Comparison of ENCODE assay signal across 8 cellular contexts in the genomic region with DNA sequence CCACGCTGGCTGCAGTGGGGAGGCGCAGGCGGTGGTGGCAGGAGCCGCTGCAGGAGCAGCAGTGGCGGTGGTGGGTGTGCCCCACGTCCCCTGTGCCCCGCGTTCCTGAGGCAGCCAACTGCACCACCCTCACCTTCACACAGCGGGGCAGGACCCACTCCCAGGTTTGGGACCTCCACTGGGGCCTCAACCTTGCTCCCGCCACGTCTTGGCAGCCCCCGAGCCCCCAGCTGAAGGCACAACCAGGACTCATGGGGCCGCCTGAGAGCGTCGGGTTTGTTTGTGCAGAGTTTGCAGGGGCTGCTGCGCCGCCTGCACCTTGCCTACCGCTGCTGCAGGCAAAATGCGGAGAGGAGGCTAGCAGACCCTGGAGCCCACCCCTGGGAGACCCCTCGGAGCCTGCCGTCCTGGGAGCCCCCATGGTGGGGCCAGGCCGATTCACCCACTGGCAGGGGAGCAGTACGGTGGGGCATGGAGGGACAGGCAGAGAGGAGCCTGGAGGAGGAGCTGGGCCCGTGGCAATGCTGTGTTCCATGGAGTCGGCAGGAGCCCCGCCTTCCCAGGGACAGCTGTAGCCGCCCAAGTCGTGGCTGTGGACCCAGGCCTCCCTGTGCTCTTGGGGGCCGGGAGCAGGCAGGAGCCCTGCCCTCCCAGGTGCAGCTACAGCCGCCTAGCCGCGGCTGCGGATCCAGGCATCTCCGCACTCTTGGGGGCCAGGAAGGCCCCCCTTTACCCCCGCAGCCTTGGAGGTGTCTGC. TPM values are rescaled to one million over a fixed set of nuclear protein-coding genes. Genes with fewer than 3 reads are reported as not detected.
A peak's percentile ranks its signal among the peaks of the same experiment; 100 is the strongest.
DNase-seq lines count a peak whose midpoint lies in the region; ATAC-seq, FAIRE-seq and TF ChIP-seq lines count a peak whose summit lies in the region.

No MANE protein-coding gene starts in this region.

- no peaks in the 10 kb centered on the region for H3K36me3 Mint-ChIP-seq in naive thymus-derived CD4-positive, alpha-beta T cell

- H2BK120ac ChIP-seq in H1 (replicated peaks; ENCODE audit: low read depth, low read length): no peak overlapping the region

- no peak overlapping the region for H2BK15ac ChIP-seq in H1 (ENCODE audit: low read length)

- no peak overlapping the region for H3K23ac ChIP-seq in H1 (ENCODE audit: insufficient read length)

- H2BK12ac ChIP-seq in H1 (ENCODE audit: low read depth, low read length): no peak overlapping the region

- H4K8ac ChIP-seq in H1 (ENCODE audit: extremely low read depth, insufficient read depth, low read length): peak overlapping the region; percentile 41; the same call in 1 of the 2 replicates

- CTCF ChIA-PET in H1 (lab: Charles Lee; ENCODE audit: partially characterized antibody): interaction anchor here (0.5 to 9.5 kb wide), 15 partner anchors 14 to 1478 kb away, joined by 3 to 179 read pairs (median 5); a partner anchor contains a TSS
- CTCF ChIA-PET in naive thymus-derived CD4-positive, alpha-beta T cell (lab: Charles Lee): interaction anchor here (5.0 kb wide), 1 partner anchor 186 kb away, joined by 117 read pairs; no protein-coding TSS in a partner anchor

- no peaks in the 10 kb centered on the region for H3K79me2 ChIP-seq in H1 (ENCODE audit: control insufficient read depth in 1 of 2, insufficient read depth in 2 of 2, low read length in 2 of 2)

- no peak overlapping the region for H2BK20ac ChIP-seq in H1 (ENCODE audit: low read length)

- H3K9ac ChIP-seq in H1 (replicated peaks in 1 of 4; ENCODE audit: extremely low read depth in 1 of 4, low read depth in 3 of 4, low read length in 3 of 4): no peak overlapping the region; a peak in 3 of 7 replicates

- TF ChIP-seq POLR2A in H1 (IDR thresholded peaks at IDR 0.05; ENCODE audit: control extremely low read depth in 1 of 2, low read depth in 2 of 2, low read length in 2 of 2): no peak

- H3K4me1 Mint-ChIP-seq in naive thymus-derived CD4-positive, alpha-beta T cell: peaks cover 0 to 18% (median 3%) of the 10 kb centered on the region in 7 donors

- H3K18ac ChIP-seq in H1 (ENCODE audit: extremely low read depth, low read length): peak overlapping the region; percentile 34

- ATAC-seq in naive thymus-derived CD4-positive, alpha-beta T cell: peak; percentile 58
- no peak for ATAC-seq in GM18867 (IDR thresholded peaks at IDR 0.05; ENCODE audit: unreplicated experiment)
- no peak for ATAC-seq in HG03521 (IDR thresholded peaks at IDR 0.05; ENCODE audit: unreplicated experiment)

- no peaks in the 10 kb centered on the region for H4K20me1 ChIP-seq in H1 (replicated peaks in 1 of 2; ENCODE audit: control insufficient read depth in 1 of 2, insufficient read depth in 2 of 2, low read length in 2 of 2)

- peak; percentile 11 to 33; a peak in 2 of 4 replicates for TF ChIP-seq RAD21 in H1 (IDR thresholded peaks at IDR 0.05 in 1 of 2, conservative IDR thresholded peaks at IDR 0.05 in 1 of 2; ENCODE audit: low read depth in 2 of 2, low read length in 2 of 2)

- no peaks in the 10 kb centered on the region for H3K9me3 ChIP-seq in H1 (ENCODE audit: insufficient read depth in 2 of 2, low read depth in 1 of 2, low read length in 1 of 2)
- H3K9me3 ChIP-seq in naive thymus-derived CD4-positive, alpha-beta T cell (ENCODE audit: control insufficient read depth in 2 of 3, low read length in 3 of 3): no peaks in the 10 kb centered on the region

- H3K27ac Mint-ChIP-seq in naive thymus-derived CD4-positive, alpha-beta T cell: no peak overlapping the region

- peaks cover 8% of the 10 kb centered on the region; the same call in 1 of the 2 replicates for H3K23me2 ChIP-seq in H1 (ENCODE audit: low read depth, low read length)

- intact Hi-C loops in naive thymus-derived CD4-positive, alpha-beta T cell (cut with micrococcal nuclease): loop anchor here in 1 of 2 donors (1.0 to 10.0 kb wide), 3 partner anchors 15 to 794 kb away; a partner anchor contains a TSS

- peaks cover 0 to 9% (median 5%) of the 10 kb centered on the region in 4 experiments; a peak in 4 of 7 replicates for H3K27me3 ChIP-seq in H1 (replicated peaks in 1 of 4; ENCODE audit: control insufficient read depth in 3 of 4, extremely low read depth in 1 of 4, insufficient read depth in 3 of 4, low read length in 3 of 4)
- H3K27me3 ChIP-seq in naive thymus-derived CD4-positive, alpha-beta T cell (ENCODE audit: control insufficient read depth in 2 of 2, insufficient read depth in 2 of 2, low read length in 2 of 2): no peaks in the 10 kb centered on the region

- no peaks in the 10 kb centered on the region for H3K79me1 ChIP-seq in H1 (ENCODE audit: low read depth, low read length)

- H3K4ac ChIP-seq in H1 (replicated peaks; ENCODE audit: insufficient read length, low read depth, low read length): no peak overlapping the region

- H3K4me3 ChIP-seq in GM08714 (ENCODE audit: low read length): peak overlapping the region; percentile 0; the same call in 1 of the 2 replicates
- H3K4me3 ChIP-seq in H1 (ENCODE audit: extremely low read depth in 1 of 4, insufficient read depth in 2 of 4, low read depth in 3 of 4, low read length in 4 of 4): peak overlapping the region; percentile 56 to 73 (median 63)
- H3K4me3 ChIP-seq in naive thymus-derived CD4-positive, alpha-beta T cell (ENCODE audit: low read length): peak overlapping the region; percentile 46

- H3K56ac ChIP-seq in H1 (replicated peaks; ENCODE audit: insufficient read length, low read depth, low read length): no peak overlapping the region

- peak overlapping the region; percentile 52 for H4K5ac ChIP-seq in H1 (ENCODE audit: insufficient read length, low read depth, low read length)

- no peak overlapping the region for H3K14ac ChIP-seq in H1 (ENCODE audit: insufficient read length)

- peak overlapping the region; percentile 42 to 79 (median 73) for H3K4me3 Mint-ChIP-seq in naive thymus-derived CD4-positive, alpha-beta T cell

- peaks cover 22 to 50% (median 25%) of the 10 kb centered on the region in 5 donors for H3K27me3 Mint-ChIP-seq in naive thymus-derived CD4-positive, alpha-beta T cell

- TF ChIP-seq CTCF in H1 (IDR thresholded peaks at IDR 0.05; ENCODE audit: control extremely low read depth in 1 of 3, insufficient read depth in 1 of 3, low read depth in 1 of 3, low read length in 3 of 3) (peak in 2 of 3 experiments; percentile 18 to 28; a peak in 2 of 4 replicates), GM20000 (IDR thresholded peaks at IDR 0.05; ENCODE audit: extremely low read depth, missing control alignments) (no peak)

- peak overlapping the region; percentile 89 to 90 for H3K4me2 ChIP-seq in H1 (ENCODE audit: insufficient read depth in 1 of 2, low read depth in 2 of 2, low read length in 2 of 2)

- H4K91ac ChIP-seq in H1 (replicated peaks; ENCODE audit: insufficient read length, low read length): no peak overlapping the region

- H2AFZ ChIP-seq in H1 (ENCODE audit: low read length): peak overlapping the region; percentile 83

- peak; percentile 55 for DNase-seq in NCI-H69 (lab: John Stamatoyannopoulos, UW)
- DNase-seq in H1 (ENCODE audit: low read depth in 1 of 2, low spot score in 2 of 2): peak in 1 of 2 experiments; percentile 73
- peak in 6 of 9 donors; percentile 10 to 40 (median 24) for DNase-seq in naive thymus-derived CD4-positive, alpha-beta T cell
- no peak for DNase-seq in GM20000 (ENCODE audit: low spot score)
- DNase-seq in amniotic stem cell (lab: John Stamatoyannopoulos, UW): no peak

- no peak for TF ChIP-seq EP300 in H1 (IDR thresholded peaks at IDR 0.05; ENCODE audit: borderline replicate concordance in 1 of 2, low read depth in 2 of 2, low read length in 2 of 2)

- H3K9me3 Mint-ChIP-seq in naive thymus-derived CD4-positive, alpha-beta T cell: no peaks in the 10 kb centered on the region

- H2AK5ac ChIP-seq in H1 (ENCODE audit: low read depth, low read length): no peak overlapping the region

- H3K4me1 ChIP-seq in H1 (replicated peaks in 1 of 4; ENCODE audit: control insufficient read depth in 3 of 4, insufficient read depth in 4 of 4, low read length in 3 of 4): peaks cover 0 to 8% (median under 1%) of the 10 kb centered on the region in 4 experiments; a peak in 4 of 7 replicates
- no peaks in the 10 kb centered on the region for H3K4me1 ChIP-seq in naive thymus-derived CD4-positive, alpha-beta T cell (ENCODE audit: control insufficient read depth in 2 of 2, insufficient read depth in 2 of 2, low read length in 2 of 2)

- no peaks in the 10 kb centered on the region for H3K36me3 ChIP-seq in H1 (ENCODE audit: control insufficient read depth in 2 of 4, insufficient read depth in 4 of 4, low read length in 3 of 4)
- no peaks in the 10 kb centered on the region for H3K36me3 ChIP-seq in naive thymus-derived CD4-positive, alpha-beta T cell (ENCODE audit: control insufficient read depth in 2 of 3, insufficient read depth in 3 of 3, low read length in 3 of 3)

- FAIRE-seq in H1 (lab: Jason Lieb, UNC): no peak

- POLR2A ChIA-PET in H1 (lab: Charles Lee; ENCODE audit: partially characterized antibody): no interaction called here
- POLR2A ChIA-PET in naive thymus-derived CD4-positive, alpha-beta T cell (lab: Charles Lee): interaction anchor here (0.6 kb wide), 1 partner anchor 606 kb away, joined by 3 read pairs; no protein-coding TSS in a partner anchor

- WGBS in H1 (ENCODE audit: extremely low coverage in 1 of 2, insufficient coverage in 1 of 2, insufficient read length in 1 of 2, insufficient replicate concordance in 2 of 2, low coverage in 1 of 2, low lambda C conversion rate in 2 of 2, missing lambda C conversion rate in 1 of 2), 2 experiments: 9% methylated on average over 24 of the region's 35 CpGs; no CpG with 5 or more reads in 1 of the 2 experiments

- no peak overlapping the region for H2BK5ac ChIP-seq in H1 (ENCODE audit: low read depth, low read length)

- no peak overlapping the region for H3K27ac ChIP-seq in H1 (ENCODE audit: low read depth, low read length)
- no peak overlapping the region for H3K27ac ChIP-seq in naive thymus-derived CD4-positive, alpha-beta T cell (ENCODE audit: low read depth, low read length)

TF ChIP-seq in H1, 55 proteins besides CTCF, POLR2A, EP300 and RAD21 (continues in another document):
- TF ChIP-seq JUND (IDR thresholded peaks at IDR 0.05; ENCODE audit: low read length): no peak
- TF ChIP-seq SUZ12 (IDR thresholded peaks at IDR 0.05; ENCODE audit: low read length): 0 out of 2 replicates have a peak, but pooled peaks have one; percentile 8
- no peak for TF ChIP-seq CTBP2 (IDR thresholded peaks at IDR 0.05; ENCODE audit: borderline replicate concordance, insufficient read depth, insufficient read length, low read length)

RNA-seq across cellular contexts. Expression of a gene that starts 14.7 kb away (rescaled TPM):
- total RNA-seq in H1 (2021; fragmentation: NEBNext Ultra II Directional; extraction: Animal tissue kit (Norgen Biotek cat#: 25700)): 1.6 and 2.9 TPM in 2 replicates
- polyA plus RNA-seq in H1 (2011; rRNA removed): 1.2 and 1.9 TPM in 2 replicates
- polyA plus RNA-seq in H1 (2011; cell fraction: cytosol; rRNA removed): 2.0 TPM
- 7.0 TPM for polyA plus RNA-seq in H1 (2011; cell fraction: nucleus; rRNA removed)
- polyA plus RNA-seq in H1 (2012, experiment 1 of 2): 0.76 to 2.3 TPM (median 2.0 TPM) in 4 replicates
- 0.07 TPM for polyA plus RNA-seq in H1 (2012, experiment 2 of 2)
- 0.47 TPM for polyA plus RNA-seq in H1 (2013, experiment 1 of 2)
- 0.44 TPM for polyA plus RNA-seq in H1 (2013, experiment 2 of 2)
- 0.91 and 1.1 TPM in 2 replicates for polyA minus RNA-seq in H1 (2011; rRNA and poly(A)+ RNA removed)
- 2.2 TPM for polyA minus RNA-seq in H1 (2011; cell fraction: cytosol; rRNA and poly(A)+ RNA removed)
- 6.6 TPM for polyA minus RNA-seq in H1 (2011; cell fraction: nucleus; rRNA and poly(A)+ RNA removed)
- 1 to 10 TPM in 3 of 5 experiments, under 1 TPM in 2; 0.32 to 2.5 (median 1.5) TPM for total RNA-seq in naive thymus-derived CD4-positive, alpha-beta T cell
- not detected for polyA plus RNA-seq in naive thymus-derived CD4-positive, alpha-beta T cell

Comparison
In these comparisons a context has a peak if more than half of its experiments do, and no peak if none do; other contexts are left out.
1. H3K4me3 ChIP-seq: peak in every context shown above with its lines; median percentile 63 in H1; 46 in naive thymus-derived CD4-positive, alpha-beta T cell; 0 in GM08714.
2. DNase-seq: peak in NCI-H69 (single experiment) and naive thymus-derived CD4-positive, alpha-beta T cell (6 of 9); none in GM20000 (single experiment) and amniotic stem cell (single experiment).